Comparison of ENCODE assay signal across 16 cellular contexts in the genomic region with DNA sequence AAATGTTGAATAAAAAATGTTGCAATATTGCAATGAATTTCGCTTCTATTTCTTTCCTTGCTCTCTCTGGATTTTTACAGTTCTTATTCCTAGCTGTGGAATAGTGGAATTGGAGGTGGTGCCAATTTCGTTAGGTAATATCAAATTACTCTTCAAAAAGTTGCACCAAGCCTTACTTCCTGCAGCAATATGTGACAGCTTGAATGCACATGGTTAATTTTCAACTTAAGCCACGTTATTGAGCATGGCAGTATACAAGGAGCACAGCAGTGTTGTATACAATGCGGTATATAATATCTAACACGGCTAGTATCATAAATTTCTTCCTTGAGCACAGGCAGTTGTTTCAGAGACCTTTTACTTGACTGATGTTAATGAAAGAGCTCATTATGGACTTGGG.
A peak's percentile ranks its signal among the peaks of the same experiment; 100 is the strongest.
DNase-seq lines count a peak whose midpoint lies in the region; ATAC-seq, FAIRE-seq and TF ChIP-seq lines count a peak whose summit lies in the region.
"Had no signal": no experiment of that assay in that cellular context is flagged by ENCODE, and none has a peak within 500 bp of the region (broad histone marks: within the 10 kb centered on the region; RNA-seq: fewer than 3 reads in every experiment).

No MANE protein-coding gene starts in this region.

- H3K4me1 Mint-ChIP-seq in stimulated activated effector memory CD8-positive, alpha-beta T cell treated with anti-CD3 and anti-CD28 coated beads, Interleukin-12 subunit alpha, Interleukin-12 subunit beta, amount 100 ng/mL, for 72 hours: no peaks in the 10 kb centered on the region

- H3K4me1 ChIP-seq in HEK293 (ENCODE audit: control insufficient read depth, insufficient read depth, low read length) (peaks cover 26% of the 10 kb centered on the region), small intestine (ENCODE audit: control insufficient read depth in 2 of 2, insufficient read depth in 1 of 2, low read depth in 1 of 2, low read length in 1 of 2) (peaks cover 0 to 3% of the 10 kb centered on the region in 2 donors)

- no peaks in the 10 kb centered on the region for H3K9me3 ChIP-seq in HEK293 (ENCODE audit: control insufficient read depth, insufficient read depth, low read depth, low read length)
- H3K9me3 ChIP-seq in small intestine (ENCODE audit: control insufficient read depth, low read depth): no peaks in the 10 kb centered on the region

- no peaks in the 10 kb centered on the region for H3K36me3 Mint-ChIP-seq in stimulated activated effector memory CD8-positive, alpha-beta T cell treated with anti-CD3 and anti-CD28 coated beads, Interleukin-12 subunit alpha, Interleukin-12 subunit beta, amount 100 ng/mL, for 72 hours
- H3K36me3 Mint-ChIP-seq: CD14-positive monocyte; CD8-positive, alpha-beta T cell had no signal

- H3K27ac ChIP-seq in HEK293 (ENCODE audit: extremely low read depth, low read depth, low read length) (no peak overlapping the region), small intestine (ENCODE audit: low read depth in 1 of 2, low read length in 1 of 2) (no peak overlapping the region)
- H3K27ac ChIP-seq: 22Rv1 had no signal

- no peak overlapping the region for H3K4me3 ChIP-seq in HEK293 (ENCODE audit: low read depth, low read length)
- H3K4me3 ChIP-seq in small intestine (ENCODE audit: low read depth in 1 of 2, low read length in 2 of 2): no peak overlapping the region

- DNase-seq in DMS 273 (lab: John Stamatoyannopoulos, UW; ENCODE audit: unreplicated experiment) (peak; percentile 43), DMS 273 treated with DMSO at 0.1 percent for 48 hours (lab: John Stamatoyannopoulos, UW) (no peak), left colon (no peak), small intestine (peak; percentile 23), SHP77 (lab: John Stamatoyannopoulos, UW) (no peak)
- DNase-seq in stimulated activated effector memory CD8-positive, alpha-beta T cell treated with anti-CD3 and anti-CD28 coated beads, Interleukin-12 subunit alpha, Interleukin-12 subunit beta, amount 100 ng/mL, for 72 hours (ENCODE audit: low spot score in 2 of 2): no peak
- DNase-seq: CD8-positive, alpha-beta T cell; COR-L47; GF-D8; IMR-90; KG1 had no signal

- ATAC-seq in left colon: peak; percentile 91
- no peak for ATAC-seq in stimulated activated effector memory CD8-positive, alpha-beta T cell treated with anti-CD3 and anti-CD28 coated beads, Interleukin-12 subunit alpha, Interleukin-12 subunit beta, amount 100 ng/mL, for 72 hours
- ATAC-seq: CD8-positive, alpha-beta T cell; HCT116 had no signal

- POLR2A ChIA-PET in HEK293 (lab: Yijun Ruan, JAX): no interaction called here

- FAIRE-seq in small intestine (lab: Jason Lieb, UNC): no peak
- FAIRE-seq: H54 had no signal

- no peak overlapping the region for H3K27ac Mint-ChIP-seq in stimulated activated effector memory CD8-positive, alpha-beta T cell treated with anti-CD3 and anti-CD28 coated beads, Interleukin-12 subunit alpha, Interleukin-12 subunit beta, amount 100 ng/mL, for 72 hours
- H3K27ac Mint-ChIP-seq: CD14-positive monocyte; CD8-positive, alpha-beta T cell had no signal

- 28 to 51% (median 38%) methylated on average over 5 of the region's 5 CpGs for WGBS in small intestine, 3 donors

- H3K9me3 Mint-ChIP-seq in stimulated activated effector memory CD8-positive, alpha-beta T cell treated with anti-CD3 and anti-CD28 coated beads, Interleukin-12 subunit alpha, Interleukin-12 subunit beta, amount 100 ng/mL, for 72 hours: no peaks in the 10 kb centered on the region
- H3K9me3 Mint-ChIP-seq: CD14-positive monocyte; CD8-positive, alpha-beta T cell had no signal

- no peak for TF ChIP-seq CTCF in HEK293 (tag by site-specific recombination; IDR thresholded peaks at IDR 0.05)

- intact Hi-C loops in left colon (cut with DNase I, micrococcal nuclease): no loop called here

- no peaks in the 10 kb centered on the region for H3K27me3 ChIP-seq in small intestine (ENCODE audit: control insufficient read depth in 2 of 2, insufficient read depth in 2 of 2, low read length in 2 of 2)

- CTCF ChIA-PET in HEK293 (lab: Yijun Ruan, JAX): interaction anchor here (1.1 to 1.7 kb wide), 3 partner anchors 9 to 166 kb away, joined by 3 to 4 read pairs (median 4); no protein-coding TSS in a partner anchor

- H3K4me3 Mint-ChIP-seq in stimulated activated effector memory CD8-positive, alpha-beta T cell treated with anti-CD3 and anti-CD28 coated beads, Interleukin-12 subunit alpha, Interleukin-12 subunit beta, amount 100 ng/mL, for 72 hours: no peak overlapping the region
- H3K4me3 Mint-ChIP-seq: CD14-positive monocyte; CD8-positive, alpha-beta T cell had no signal

- H3K36me3 ChIP-seq in HEK293 (ENCODE audit: control insufficient read depth in 2 of 2, insufficient read depth in 1 of 2, low read length in 2 of 2): no peaks in the 10 kb centered on the region
- H3K36me3 ChIP-seq in small intestine (ENCODE audit: control insufficient read depth in 2 of 2, insufficient read depth in 2 of 2, low read length in 2 of 2): no peaks in the 10 kb centered on the region

TF ChIP-seq in HEK293, 187 proteins besides CTCF, POLR2A, EP300 and RAD21:
- no peak for TF ChIP-seq ZSCAN30 (tag by site-specific recombination; IDR thresholded peaks at IDR 0.05)
- TF ChIP-seq, protein P1, sequence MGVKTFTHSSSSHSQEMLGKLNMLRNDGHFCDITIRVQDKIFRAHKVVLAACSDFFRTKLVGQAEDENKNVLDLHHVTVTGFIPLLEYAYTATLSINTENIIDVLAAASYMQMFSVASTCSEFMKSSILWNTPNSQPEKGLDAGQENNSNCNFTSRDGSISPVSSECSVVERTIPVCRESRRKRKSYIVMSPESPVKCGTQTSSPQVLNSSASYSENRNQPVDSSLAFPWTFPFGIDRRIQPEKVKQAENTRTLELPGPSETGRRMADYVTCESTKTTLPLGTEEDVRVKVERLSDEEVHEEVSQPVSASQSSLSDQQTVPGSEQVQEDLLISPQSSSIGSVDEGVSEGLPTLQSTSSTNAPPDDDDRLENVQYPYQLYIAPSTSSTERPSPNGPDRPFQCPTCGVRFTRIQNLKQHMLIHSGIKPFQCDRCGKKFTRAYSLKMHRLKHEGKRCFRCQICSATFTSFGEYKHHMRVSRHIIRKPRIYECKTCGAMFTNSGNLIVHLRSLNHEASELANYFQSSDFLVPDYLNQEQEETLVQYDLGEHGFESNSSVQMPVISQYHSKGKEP (tag by site-specific recombination; IDR thresholded peaks at IDR 0.05): peak; percentile 87

Comparison
In these comparisons a context has a peak if more than half of its experiments do, and no peak if none do; other contexts are left out.
1. DNase-seq: peak in DMS 273 (single experiment) and small intestine (single experiment); none in DMS 273 treated with DMSO at 0.1 percent for 48 hours (single experiment), left colon (0 of 2), SHP77 (0 of 2) and stimulated activated effector memory CD8-positive, alpha-beta T cell treated with anti-CD3 and anti-CD28 coated beads, Interleukin-12 subunit alpha, Interleukin-12 subunit beta, amount 100 ng/mL, for 72 hours (0 of 2).